8 cellular contexts compared by ENCODE assay signal in the genomic region with DNA sequence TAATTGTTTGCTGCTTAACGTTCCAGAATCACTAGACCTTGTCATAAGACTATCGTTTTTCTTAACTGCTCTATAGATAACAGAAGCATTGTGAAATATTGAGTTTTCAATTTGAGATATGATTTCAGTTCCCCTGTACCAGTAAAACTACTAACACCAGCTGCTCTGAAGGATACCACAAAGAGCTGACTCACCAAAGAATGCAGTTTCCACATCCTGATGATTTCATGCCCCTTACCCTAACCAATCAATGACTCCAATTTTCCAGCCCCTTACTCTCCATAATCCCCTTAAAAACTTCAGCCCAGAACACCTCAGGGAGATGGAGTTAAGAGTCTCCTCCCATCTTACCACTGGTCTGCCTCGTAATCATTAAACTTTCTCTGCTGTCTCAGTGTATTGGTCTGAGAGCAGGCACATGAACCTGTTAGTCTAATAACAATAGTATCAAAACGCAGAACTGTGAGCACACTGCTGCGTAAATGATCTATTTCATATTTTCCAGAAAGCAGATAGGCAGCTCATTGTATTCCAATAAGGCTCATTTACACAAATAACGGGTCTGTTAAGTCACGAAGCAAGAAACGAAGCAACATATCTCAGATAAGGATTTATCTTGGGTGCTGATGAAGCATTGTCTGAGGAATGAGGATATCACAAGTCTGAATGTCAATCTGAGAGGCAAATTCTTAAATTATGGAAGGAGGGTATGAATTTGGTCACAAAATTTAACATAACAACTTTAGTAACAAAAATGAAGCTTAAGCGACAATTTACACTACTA. TPM values are rescaled to one million over a fixed set of nuclear protein-coding genes. Genes with fewer than 3 reads are reported as not detected.
DNase-seq lines count a peak whose midpoint lies in the region; ATAC-seq and TF ChIP-seq lines count a peak whose summit lies in the region.

No MANE protein-coding gene starts in this region.

- H3K9me2 ChIP-seq in hepatocyte (replicated peaks; ENCODE audit: insufficient read depth): no peaks in the 10 kb centered on the region

- DNase-seq in activated CD4-positive, alpha-beta T cell treated with anti-CD3 and anti-CD28 coated beads for 48 hours: peak; percentile 6
- DNase-seq in activated CD4-positive, alpha-beta T cell treated with anti-CD3 and anti-CD28 coated beads for 4 hours: no peak
- DNase-seq in SKM-1 treated with dmso at 0.1 percent for 144 hours (lab: John Stamatoyannopoulos, UW; ENCODE audit: unreplicated experiment): peak; percentile 84
- no peak for DNase-seq in hepatocyte (ENCODE audit: low spot score)
- DNase-seq in NCI-H2081 (lab: John Stamatoyannopoulos, UW): no peak
- no peak for DNase-seq in BE2C
- no peak for DNase-seq in COR-L47 (lab: John Stamatoyannopoulos, UW)

- no peak overlapping the region for H3K27ac ChIP-seq in hepatocyte

- no peaks in the 10 kb centered on the region for H3K9me3 ChIP-seq in hepatocyte (ENCODE audit: low read depth)
- no peaks in the 10 kb centered on the region for H3K9me3 ChIP-seq in BE2C

- no peak overlapping the region for H2AFZ ChIP-seq in hepatocyte

- H3K4me3 ChIP-seq in hepatocyte: no peak overlapping the region
- no peak overlapping the region for H3K4me3 ChIP-seq in BE2C (ENCODE audit: low read depth, low read length)

- peak overlapping the region; percentile 30 for H3K4me2 ChIP-seq in hepatocyte

- H3K4me1 ChIP-seq in hepatocyte (ENCODE audit: insufficient read depth) (peaks cover 4% of the 10 kb centered on the region), BE2C (no peaks in the 10 kb centered on the region)

- H3K79me2 ChIP-seq in hepatocyte: no peaks in the 10 kb centered on the region

- peak; percentile 91 for ATAC-seq in HG03159 (IDR thresholded peaks at IDR 0.05; ENCODE audit: unreplicated experiment)

- H3K27me3 ChIP-seq in hepatocyte (no peaks in the 10 kb centered on the region), BE2C (peaks cover 37% of the 10 kb centered on the region)

- H3K36me3 ChIP-seq in hepatocyte (replicated peaks; ENCODE audit: insufficient read depth, low read depth) (no peaks in the 10 kb centered on the region), BE2C (no peaks in the 10 kb centered on the region)

- TF ChIP-seq CTCF in hepatocyte (IDR thresholded peaks at IDR 0.05; ENCODE audit: poor library complexity) (no peak), BE2C (IDR thresholded peaks at IDR 0.05; ENCODE audit: low read depth, low read length) (no peak)

- 45% methylated on average over 9 of the region's 9 CpGs for WGBS in hepatocyte (ENCODE audit: low lambda C conversion rate, missing lambda C conversion rate)

- no peaks in the 10 kb centered on the region for H4K20me1 ChIP-seq in hepatocyte (ENCODE audit: insufficient read depth, poor library complexity, severe bottlenecking)

RNA-seq across cellular contexts. Expression of a gene that starts 14.1 kb away (rescaled TPM):
- total RNA-seq in hepatocyte: 0.47 TPM in 1 of 2 replicates, not detected in the other
- 0.32 and 0.83 TPM in 2 replicates for polyA plus RNA-seq in hepatocyte
- not detected for polyA plus RNA-seq in BE2C (2012; ENCODE audit: insufficient read depth, insufficient read length, low read depth)

Comparison
In these comparisons a context has a peak if more than half of its experiments do, and no peak if none do; other contexts are left out.
1. DNase-seq: peak in activated CD4-positive, alpha-beta T cell treated with anti-CD3 and anti-CD28 coated beads for 48 hours (single experiment) and SKM-1 treated with dmso at 0.1 percent for 144 hours (single experiment); none in activated CD4-positive, alpha-beta T cell treated with anti-CD3 and anti-CD28 coated beads for 4 hours (0 of 2), hepatocyte (single experiment), NCI-H2081 (0 of 2), BE2C (single experiment) and COR-L47 (single experiment).